ENCODE assay signal across 23 cellular contexts in the genomic region with DNA sequence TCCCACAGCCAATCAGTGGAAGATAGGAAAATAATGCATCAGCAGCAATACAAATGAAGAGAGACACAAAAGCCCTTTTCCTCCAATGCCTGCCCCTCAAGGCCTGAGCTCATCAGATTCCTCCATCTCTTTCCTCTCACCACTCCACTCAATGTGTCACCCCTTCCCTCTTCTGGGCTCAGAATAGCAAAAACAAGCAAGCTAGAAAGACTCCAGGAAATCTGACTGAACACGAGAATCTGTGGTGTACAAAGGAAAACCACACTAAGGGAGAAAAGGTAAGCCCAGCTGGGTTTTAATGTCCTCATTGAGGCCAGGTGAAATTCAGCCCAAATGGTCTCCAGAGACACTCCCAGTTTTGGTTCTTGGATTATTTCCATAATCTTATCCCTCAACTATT. TPM values are rescaled to one million over a fixed set of nuclear protein-coding genes. Genes with fewer than 3 reads are reported as not detected.
A peak's percentile ranks its signal among the peaks of the same experiment; 100 is the strongest.
DNase-seq lines count a peak whose midpoint lies in the region; ATAC-seq, FAIRE-seq and TF ChIP-seq lines count a peak whose summit lies in the region.
"Had no signal": no experiment of that assay in that cellular context is flagged by ENCODE, and none has a peak within 500 bp of the region (broad histone marks: within the 10 kb centered on the region; RNA-seq: fewer than 3 reads in every experiment).

No MANE protein-coding gene starts in this region.

- H3K4me3 Mint-ChIP-seq in activated CD4-positive, alpha-beta T cell treated with anti-CD3 and anti-CD28 coated beads for 36 hours = no peak overlapping the region
- H3K4me3 Mint-ChIP-seq: activated naive CD8-positive, alpha-beta T cell; CD4-positive, CD25-positive, alpha-beta regulatory T cell; central memory CD8-positive, alpha-beta T cell; memory B cell; type B pancreatic cell had no signal

- CTCF ChIA-PET in activated CD4-positive, alpha-beta T cell treated with anti-CD3 and anti-CD28 coated beads for 36 hours (lab: Charles Lee) = no interaction called here
- CTCF ChIA-PET in IMR-90 (lab: Yijun Ruan, JAX) = no interaction called here
- CTCF ChIA-PET in GM12878 (lab: Yijun Ruan, JAX) = interaction anchor here (1.4 kb wide), 1 partner anchor 12 kb away, joined by 3 read pairs; no protein-coding TSS in a partner anchor

- TF ChIP-seq CTCF in IMR-90 (conservative IDR thresholded peaks at IDR 0.05; ENCODE audit: low read depth, low read length) = no peak
- no peak for TF ChIP-seq CTCF in GM12878 (IDR thresholded peaks at IDR 0.05 in 2 of 3, conservative IDR thresholded peaks at IDR 0.05 in 1 of 3; ENCODE audit: control insufficient read depth in 2 of 3, extremely low read depth in 1 of 3, insufficient read depth in 1 of 3, low read depth in 3 of 3, low read length in 3 of 3)

- no peaks in the 10 kb centered on the region for H3K27me3 Mint-ChIP-seq in activated CD4-positive, alpha-beta T cell treated with anti-CD3 and anti-CD28 coated beads for 36 hours
- H3K27me3 Mint-ChIP-seq: activated naive CD8-positive, alpha-beta T cell; CD4-positive, CD25-positive, alpha-beta regulatory T cell; central memory CD8-positive, alpha-beta T cell; memory B cell; type B pancreatic cell had no signal

- no peak overlapping the region for H2AK5ac ChIP-seq in IMR-90 (ENCODE audit: low read depth, low read length)

- RAD21 ChIA-PET in GM12878 (lab: Charles Lee; ENCODE audit: unreplicated experiment) = no interaction called here

- in situ Hi-C loops in IMR-90 (cut with MboI; ENCODE audit: low sequenced_read_pairs) = no loop called here
- in situ Hi-C loops in GM12878 (cut with MboI) = no loop called here

- H3K4me2 ChIP-seq in IMR-90 (ENCODE audit: low read depth, low read length) = no peak overlapping the region
- no peak overlapping the region for H3K4me2 ChIP-seq in GM12878 (ENCODE audit: control insufficient read depth, insufficient read depth)

- no peaks in the 10 kb centered on the region for H3K9me3 Mint-ChIP-seq in activated CD4-positive, alpha-beta T cell treated with anti-CD3 and anti-CD28 coated beads for 36 hours (ENCODE audit: low read depth)
- H3K9me3 Mint-ChIP-seq: CD4-positive, CD25-positive, alpha-beta regulatory T cell; central memory CD8-positive, alpha-beta T cell; memory B cell; type B pancreatic cell had no signal

- H2BK5ac ChIP-seq in IMR-90 (ENCODE audit: low read depth, low read length, poor library complexity, severe bottlenecking) = no peak overlapping the region

- peak; percentile 57 for ATAC-seq in activated CD4-positive, alpha-beta T cell treated with anti-CD3 and anti-CD28 coated beads for 36 hours
- peak; percentile 44 for ATAC-seq in GM19043 (IDR thresholded peaks at IDR 0.05; ENCODE audit: low read depth, unreplicated experiment)
- no peak for ATAC-seq in IMR-90 (ENCODE audit: low read depth)
- ATAC-seq in GM12878 = no peak
- ATAC-seq in Right ventricle myocardium superior (ENCODE audit: poor library complexity) = no peak
- ATAC-seq: heart right ventricle, left colon, PC-3 had no signal

- H3K4me3 ChIP-seq in IMR-90 (ENCODE audit: insufficient read depth, low read depth, low read length) = no peak overlapping the region
- H3K4me3 ChIP-seq in GM12878 = no peak overlapping the region
- H3K4me3 ChIP-seq: HAP-1, heart right ventricle had no signal

- no peak overlapping the region for H2BK15ac ChIP-seq in IMR-90 (ENCODE audit: low read depth, low read length)

- TF ChIP-seq POLR2A in IMR-90 (IDR thresholded peaks at IDR 0.05; ENCODE audit: low read depth, low read length) (no peak), GM12878 (IDR thresholded peaks at IDR 0.05; ENCODE audit: low read depth, low read length) (no peak)

- H4K5ac ChIP-seq in IMR-90 (ENCODE audit: low read depth, low read length) = no peak overlapping the region

- no peak overlapping the region for H4K91ac ChIP-seq in IMR-90 (ENCODE audit: insufficient read depth, low read depth, low read length)

- no peak overlapping the region for H3K27ac ChIP-seq in IMR-90 (ENCODE audit: insufficient read depth, low read length)
- H3K27ac ChIP-seq in GM12878 (ENCODE audit: control insufficient read depth, insufficient read depth) = no peak overlapping the region
- H3K27ac ChIP-seq: heart right ventricle had no signal

- BruUV-seq in IMR-90 (replicated peaks; lab: Mats Ljungman, UMichigan) (no TSS peak), GM12878 (replicated peaks; lab: Mats Ljungman, UMichigan) (no TSS peak)

- H3K23ac ChIP-seq in IMR-90 (ENCODE audit: low read depth, low read length) = no peak overlapping the region

- no peak overlapping the region for H2BK120ac ChIP-seq in IMR-90 (ENCODE audit: low read depth, low read length)

- H3K27me3 ChIP-seq in IMR-90 (ENCODE audit: control insufficient read depth, insufficient read depth, low read length) = peaks cover 3% of the 10 kb centered on the region; the same call in 1 of the 2 replicates
- H3K27me3 ChIP-seq in GM12878 (replicated peaks in 1 of 2; ENCODE audit: control insufficient read depth in 2 of 2, insufficient read depth in 2 of 2, low read length in 1 of 2) = no peaks in the 10 kb centered on the region

- intact Hi-C loops in activated CD4-positive, alpha-beta T cell treated with anti-CD3 and anti-CD28 coated beads for 36 hours (cut with DNase I, micrococcal nuclease) = loop anchor here in 1 of 2 experiments (10.0 kb wide), 1 partner anchor 66 kb away; no protein-coding TSS in a partner anchor
- intact Hi-C loops in IMR-90 (cut with micrococcal nuclease) = loop anchor here (10.0 kb wide), 1 partner anchor 84 kb away; no protein-coding TSS in a partner anchor
- intact Hi-C loops in GM12878 (cut with micrococcal nuclease; ENCODE audit: unreplicated experiment) = no loop called here
- intact Hi-C loops in Right ventricle myocardium superior (cut with DNase I) = no loop called here

- peaks cover 10% of the 10 kb centered on the region for H3K4me1 Mint-ChIP-seq in activated CD4-positive, alpha-beta T cell treated with anti-CD3 and anti-CD28 coated beads for 36 hours

- H3K36me3 ChIP-seq in IMR-90 (ENCODE audit: control insufficient read depth, insufficient read depth, low read length) (no peaks in the 10 kb centered on the region), GM12878 (ENCODE audit: control insufficient read depth in 2 of 2, insufficient read depth in 2 of 2, low read length in 1 of 2) (no peaks in the 10 kb centered on the region)
- H3K36me3 ChIP-seq: HAP-1, heart right ventricle had no signal

- no peaks in the 10 kb centered on the region for H3K9me1 ChIP-seq in IMR-90 (ENCODE audit: insufficient read depth, low read length)

- DNase-seq in activated CD4-positive, alpha-beta T cell treated with anti-CD3 and anti-CD28 coated beads for 36 hours = no peak
- DNase-seq in activated CD4-positive, alpha-beta T cell treated with anti-CD3 and anti-CD28 coated beads for 48 hours = no peak
- DNase-seq in IMR-90 (peak; percentile 6), GM12878 (ENCODE audit: low read depth, low spot score) (no peak), Right ventricle myocardium superior (no peak), NCI-H2196 (lab: John Stamatoyannopoulos, UW; ENCODE audit: unreplicated experiment) (no peak), iPS-NIHi11 (ENCODE audit: low spot score) (no peak)
- DNase-seq: 8988T; CD4-positive, CD25-positive, alpha-beta regulatory T cell; heart right ventricle; left colon; NCI-H1417; NCI-H2081 treated with DMSO at 0.1 percent for 48 hours; NCI-H774; PC-3; SHP77; SW 1271 had no signal

- 60% methylated on average over 1 of the region's 1 CpG; no CpG with 5 or more reads in 1 of the 2 experiments for WGBS in IMR-90 (ENCODE audit: extremely low coverage in 2 of 2, insufficient read length in 1 of 2), 2 experiments
- WGBS in GM12878 (ENCODE audit: insufficient coverage, insufficient replicate concordance, low lambda C conversion rate, missing lambda C conversion rate) = 0% methylated on average over 1 of the region's 1 CpG

- H3K79me2 ChIP-seq in GM12878 (ENCODE audit: control insufficient read depth, insufficient read depth, low read length) = no peaks in the 10 kb centered on the region

- POLR2A ChIA-PET in activated CD4-positive, alpha-beta T cell treated with anti-CD3 and anti-CD28 coated beads for 36 hours (lab: Charles Lee) = no interaction called here
- POLR2A ChIA-PET in IMR-90 (lab: Charles Lee; ENCODE audit: unreplicated experiment) = no interaction called here
- POLR2A ChIA-PET in GM12878 (lab: Charles Lee) = no interaction called here

- no peak overlapping the region for H4K8ac ChIP-seq in IMR-90 (ENCODE audit: low read depth in 2 of 2, low read length in 2 of 2)

- TF ChIP-seq EP300 in GM12878 (IDR thresholded peaks at IDR 0.05; ENCODE audit: borderline replicate concordance in 1 of 2, control insufficient read depth in 1 of 2, low read depth in 2 of 2, low read length in 2 of 2) = no peak

- H3K36me3 Mint-ChIP-seq in activated CD4-positive, alpha-beta T cell treated with anti-CD3 and anti-CD28 coated beads for 36 hours (ENCODE audit: low read depth) = no peaks in the 10 kb centered on the region
- H3K36me3 Mint-ChIP-seq: CD4-positive, CD25-positive, alpha-beta regulatory T cell; type B pancreatic cell had no signal

- H3K4ac ChIP-seq in IMR-90 (ENCODE audit: low read depth, low read length) = no peak overlapping the region

- H3K14ac ChIP-seq in IMR-90 (replicated peaks; ENCODE audit: low read depth, low read length) = no peak overlapping the region

- H3K9ac ChIP-seq in IMR-90 (ENCODE audit: low read depth, low read length) (no peak overlapping the region), GM12878 (ENCODE audit: control insufficient read depth, insufficient read depth, low read length) (no peak overlapping the region)

- dilution Hi-C loops in IMR-90 (cut with HindIII; ENCODE audit: low sequenced_read_pairs, unreplicated experiment) = no loop called here

- no peaks in the 10 kb centered on the region for H3K79me1 ChIP-seq in IMR-90 (ENCODE audit: low read depth in 1 of 2, low read length in 2 of 2)

- no peak overlapping the region for H3K56ac ChIP-seq in IMR-90 (ENCODE audit: extremely low read depth, insufficient read depth, low read length)

- H2BK20ac ChIP-seq in IMR-90 (ENCODE audit: low read depth, low read length) = no peak overlapping the region

- no peak overlapping the region for H2AFZ ChIP-seq in IMR-90 (replicated peaks; ENCODE audit: low read length, poor library complexity)
- no peak overlapping the region for H2AFZ ChIP-seq in GM12878 (ENCODE audit: control insufficient read depth, low read depth, low read length)

- no peak overlapping the region for H3K27ac Mint-ChIP-seq in activated CD4-positive, alpha-beta T cell treated with anti-CD3 and anti-CD28 coated beads for 36 hours
- H3K27ac Mint-ChIP-seq: activated naive CD8-positive, alpha-beta T cell; CD4-positive, CD25-positive, alpha-beta regulatory T cell; memory B cell; type B pancreatic cell had no signal

- no peak overlapping the region for H3K18ac ChIP-seq in IMR-90 (ENCODE audit: low read depth, low read length)

- FAIRE-seq in GM12878 (lab: Jason Lieb, UNC) = no peak

- H3K9me3 ChIP-seq in IMR-90 (ENCODE audit: control insufficient read depth, insufficient read depth, low read length) (no peaks in the 10 kb centered on the region), GM12878 (replicated peaks; ENCODE audit: control insufficient read depth, insufficient read depth, low read length) (no peaks in the 10 kb centered on the region)
- H3K9me3 ChIP-seq: HAP-1, heart right ventricle had no signal

- H3K4me1 ChIP-seq in IMR-90 (ENCODE audit: control insufficient read depth, insufficient read depth, low read length) = peaks cover 2% of the 10 kb centered on the region; the same call in 1 of the 2 replicates
- H3K4me1 ChIP-seq in GM12878 (ENCODE audit: control insufficient read depth, insufficient read depth, low read length) = peaks cover 12% of the 10 kb centered on the region
- H3K4me1 ChIP-seq: HAP-1 had no signal

- SMC1A ChIA-PET in GM12878 (lab: Charles Lee; ENCODE audit: uncharacterized antibody, unreplicated experiment) = interaction anchor here (1.3 kb wide), 1 partner anchor 20 kb away, joined by 3 read pairs; no protein-coding TSS in a partner anchor

- TF ChIP-seq RAD21 in IMR-90 (IDR thresholded peaks at IDR 0.05; ENCODE audit: low read length) = no peak
- TF ChIP-seq RAD21 in GM12878 (IDR thresholded peaks at IDR 0.05; ENCODE audit: insufficient read depth, low read depth, low read length) = no peak

- no peak overlapping the region for H2AK9ac ChIP-seq in IMR-90 (replicated peaks; ENCODE audit: low read depth, low read length, poor library complexity)

- H4K20me1 ChIP-seq in IMR-90 (ENCODE audit: insufficient read depth, low read length) = no peaks in the 10 kb centered on the region
- H4K20me1 ChIP-seq in GM12878 (ENCODE audit: control insufficient read depth, insufficient read depth) = no peaks in the 10 kb centered on the region

RNA-seq across cellular contexts. Expression of gene ARHGEF9, which starts 46.3 kb away (rescaled TPM):
- total RNA-seq in activated CD4-positive, alpha-beta T cell treated with anti-CD3 and anti-CD28 coated beads for 36 hours = 10 to 100 TPM; 16.0 to 22.0 TPM
- total RNA-seq in IMR-90 (2012; rRNA removed) = 9.7 and 11.8 TPM in 2 replicates
- 6.7 and 7.1 TPM in 2 replicates for polyA plus RNA-seq in IMR-90 (2012; rRNA removed)
- polyA plus RNA-seq in IMR-90 (2012; cell fraction: cytosol; rRNA removed) = 2.9 and 3.2 TPM in 2 replicates
- 9.3 and 22.1 TPM in 2 replicates for polyA plus RNA-seq in IMR-90 (2012; cell fraction: nucleus; rRNA removed; ENCODE audit: low replicate concordance)
- 52.3 and 53.2 TPM in 2 replicates for total RNA-seq in GM12878 (2013; cell fraction: nucleolus; rRNA removed)
- total RNA-seq in GM12878 (2014; rRNA removed) = 9.5 and 11.4 TPM in 2 replicates
- total RNA-seq in GM12878 (2014; rRNA removed; fragmentation: Illumina TruSeq; extraction: Trizol) = 12.9 and 13.0 TPM in 2 replicates
- 21.9 and 23.1 TPM in 2 replicates for total RNA-seq in GM12878 (2021)
- 10.5 TPM for polyA plus RNA-seq in GM12878 (2011; ENCODE audit: low read depth)
- polyA plus RNA-seq in GM12878 (2011; rRNA removed) = 25.2 and 25.6 TPM in 2 replicates
- polyA plus RNA-seq in GM12878 (2011; cell fraction: cytosol; rRNA removed) = 17.5 and 18.2 TPM in 2 replicates
- 45.5 and 45.7 TPM in 2 replicates for polyA plus RNA-seq in GM12878 (2011; cell fraction: nucleus; rRNA removed)
- 14.6 and 16.8 TPM in 2 replicates for polyA plus RNA-seq in GM12878 (2012)
- 15.5 and 17.0 TPM in 2 replicates for polyA plus RNA-seq in GM12878 (2014; fragmentation: Illumina TruSeq; extraction: Trizol)
- 1 to 10 TPM; 3.2 to 4.2 TPM for polyA plus RNA-seq in GM12878 (2014; fragmentation: Nextera tagmentation; extraction: Ambion mirVana)
- polyA plus RNA-seq in GM12878 (2014; rRNA removed) = 13.3 and 14.0 TPM in 2 replicates
- polyA plus RNA-seq in GM12878 (2016; fragmentation: Nextera tagmentation; extraction: Ambion mirVana) = 10 to 100 TPM; 15.3 to 16.2 TPM
- 24.6 and 31.1 TPM in 2 replicates for polyA minus RNA-seq in GM12878 (2011; rRNA and poly(A)+ RNA removed)
- polyA minus RNA-seq in GM12878 (2011; cell fraction: cytosol; rRNA and poly(A)+ RNA removed) = 6.1 and 7.5 TPM in 2 replicates
- 24.9 and 38.7 TPM in 2 replicates for polyA minus RNA-seq in GM12878 (2011; cell fraction: nucleus; rRNA and poly(A)+ RNA removed)
- 34.7 TPM for total RNA-seq in Right ventricle myocardium superior

Comparison
In these comparisons a context has a peak if more than half of its experiments do, and no peak if none do; other contexts are left out.
1. ATAC-seq: peak in activated CD4-positive, alpha-beta T cell treated with anti-CD3 and anti-CD28 coated beads for 36 hours (single experiment) and GM19043 (single experiment); none in IMR-90 (single experiment), GM12878 (single experiment) and Right ventricle myocardium superior (single experiment).